Comparison of ENCODE assay signal across 8 cellular contexts in genomic region chr1:186722711-186723309, GRCh38. TPM values are rescaled to one million over a fixed set of nuclear protein-coding genes. Genes with fewer than 3 reads are reported as not detected.
DNase-seq lines count a peak whose midpoint lies in the region; ATAC-seq and TF ChIP-seq lines count a peak whose summit lies in the region.

No MANE protein-coding gene starts in this region.

- H3K79me2 ChIP-seq in trophoblast cell (ENCODE audit: control insufficient read depth, insufficient read depth, low read length, poor library complexity), result no peaks in the 10 kb centered on the region

- WGBS in trophoblast cell (ENCODE audit: extremely low coverage, insufficient coverage, insufficient read length), result no CpG with 5 or more reads among the region's 3 CpGs

- no peaks in the 10 kb centered on the region for H3K9me3 ChIP-seq in trophoblast cell (ENCODE audit: insufficient read depth, low read depth, low read length)

- no peaks in the 10 kb centered on the region for H3K27me3 ChIP-seq in trophoblast cell (ENCODE audit: insufficient read depth, low read length)

- no peak overlapping the region for H3K4me3 ChIP-seq in trophoblast cell (ENCODE audit: low read depth, low read length)

- no peak overlapping the region for H4K8ac ChIP-seq in trophoblast cell (ENCODE audit: low read depth, low read length)

- TF ChIP-seq CTCF in 22Rv1 (IDR thresholded peaks at IDR 0.05), result peak; percentile 92

- H3K4me1 ChIP-seq in trophoblast cell (ENCODE audit: control insufficient read depth in 1 of 2, insufficient read depth in 2 of 2, low read length in 2 of 2), result no peaks in the 10 kb centered on the region

- no peaks in the 10 kb centered on the region for H3K36me3 ChIP-seq in trophoblast cell (ENCODE audit: control insufficient read depth in 1 of 2, insufficient read depth in 2 of 2, low read length in 2 of 2)

- no peak overlapping the region for H2AFZ ChIP-seq in trophoblast cell (ENCODE audit: insufficient read depth, low read length, poor library complexity)

- peak; percentile 72 for ATAC-seq in HG02642 (IDR thresholded peaks at IDR 0.05; ENCODE audit: poor library complexity, unreplicated experiment)

- no peak overlapping the region for H3K4ac ChIP-seq in trophoblast cell (ENCODE audit: low read depth, low read length)

- H3K27ac ChIP-seq in 22Rv1, result no peak overlapping the region
- H3K27ac ChIP-seq in trophoblast cell (ENCODE audit: low read depth, low read length), result no peak overlapping the region

- H2BK120ac ChIP-seq in trophoblast cell (ENCODE audit: insufficient read depth, low read length, poor library complexity), result no peak overlapping the region

- H2BK5ac ChIP-seq in trophoblast cell (ENCODE audit: low read depth, low read length, poor library complexity), result no peak overlapping the region

- no peak overlapping the region for H3K4me2 ChIP-seq in trophoblast cell (ENCODE audit: low read length)

- H4K91ac ChIP-seq in trophoblast cell (ENCODE audit: low read depth, low read length), result no peak overlapping the region

- no peak overlapping the region for H3K23ac ChIP-seq in trophoblast cell (ENCODE audit: low read length)

- no peak overlapping the region for H3K9ac ChIP-seq in trophoblast cell (ENCODE audit: low read length)

- H3K79me1 ChIP-seq in trophoblast cell (ENCODE audit: low read length), result no peaks in the 10 kb centered on the region

- DNase-seq in GM03348 (ENCODE audit: low spot score), result peak; percentile 56
- DNase-seq in NCI-H69 (lab: John Stamatoyannopoulos, UW), result peak; percentile 69
- DNase-seq in dermis microvascular lymphatic vessel endothelial cell (ENCODE audit: low read depth in 2 of 2), result peak; percentile 42 to 64
- peak; percentile 11 to 73 for DNase-seq in trophoblast cell
- no peak for DNase-seq in NCI-H1105 treated with DMSO at 0.1 percent for 48 hours (lab: John Stamatoyannopoulos, UW)
- no peak for DNase-seq in retina

- no peak overlapping the region for H2AK5ac ChIP-seq in trophoblast cell (ENCODE audit: low read length)

- H3K18ac ChIP-seq in trophoblast cell (ENCODE audit: low read length), result no peak overlapping the region

- H3K14ac ChIP-seq in trophoblast cell (ENCODE audit: low read length), result no peak overlapping the region

- no peak overlapping the region for H2BK12ac ChIP-seq in trophoblast cell (ENCODE audit: low read length)

- no peak overlapping the region for H4K12ac ChIP-seq in trophoblast cell (ENCODE audit: low read depth, low read length)

RNA-seq across cellular contexts. Expression of gene PTGS2, which starts 42.6 kb away (rescaled TPM):
- 2.2 and 19.5 TPM in 2 replicates for total RNA-seq in dermis microvascular lymphatic vessel endothelial cell
- 2.4 TPM in 2 replicates for polyA plus RNA-seq in trophoblast cell (2013)

Comparison
In these comparisons a context has a peak if more than half of its experiments do, and no peak if none do; other contexts are left out.
1. DNase-seq: peak in GM03348 (single experiment), NCI-H69 (single experiment), dermis microvascular lymphatic vessel endothelial cell (2 of 2) and trophoblast cell (2 of 2); none in NCI-H1105 treated with DMSO at 0.1 percent for 48 hours (single experiment) and retina (single experiment).